37 cellular contexts compared by ENCODE assay signal in genomic region chr4:67438975-67439374, GRCh38.
"Had no signal": no experiment of that assay in that cellular context is flagged by ENCODE, and none has a peak within 500 bp of the region (broad histone marks: within the 10 kb centered on the region; RNA-seq: fewer than 3 reads in every experiment).

No MANE protein-coding gene starts in this region.

- H3K27ac ChIP-seq: ascending aorta, breast epithelium, VCaP had no signal

- H3K27ac Mint-ChIP-seq: activated B cell treated with CpG ODN at 0.5 μM for 24 hours; activated CD4-positive, alpha-beta memory T cell treated with anti-CD3 and anti-CD28 coated beads, Interleukin-2, amount 10 ng/mL, durations not matched to agents 7 days and 5 days; activated CD4-positive, alpha-beta T cell treated with anti-CD3 and anti-CD28 coated beads for 36 hours; activated CD4-positive, alpha-beta T cell treated with anti-CD3 and anti-CD28 coated beads, Interleukin-2, amount 10 ng/mL, durations not matched to agents 7 days and 5 days; activated CD8-positive, alpha-beta memory T cell treated with anti-CD3 and anti-CD28 coated beads, Interleukin-2, amount 10 ng/mL, durations not matched to agents 7 days and 5 days; activated CD8-positive, alpha-beta T cell treated with anti-CD3 and anti-CD28 coated beads, Interleukin-2, amount 10 ng/mL, durations not matched to agents 7 days and 5 days; activated naive CD4-positive, alpha-beta T cell treated with anti-CD3 and anti-CD28 coated beads, Interleukin-2, amount 10 ng/mL, durations not matched to agents 7 days and 5 days; activated naive CD4-positive, alpha-beta T cell treated with anti-CD3 and anti-CD28 coated beads, Interleukin-2, amount 50 U/mL, for 24 hours; activated naive CD8-positive, alpha-beta T cell; activated naive CD8-positive, alpha-beta T cell treated with anti-CD3 and anti-CD28 coated beads, Interleukin-2, amount 10 ng/mL, durations not matched to agents 7 days and 5 days; activated naive CD8-positive, alpha-beta T cell treated with anti-CD3 and anti-CD28 coated beads, Interleukin-2, amount 50 U/mL, for 24 hours; activated T-cell treated with anti-CD3 and anti-CD28 coated beads, Interleukin-2, amount 50 U/mL, for 24 hours; activated T-helper 2 cell treated with anti-CD3 and anti-CD28 coated beads, Interferon-gamma antibody, Interleukin-2, Interleukin-4, amounts not matched to agents 10 μg/mL and 5 μg/mL and 100 μg/mL, durations not matched to agents 14 hours and 24 hours and 36 hours; brain; T-helper 1 cell treated with Interleukin-12 subunit alpha and Interleukin-12 subunit beta and Interleukin-4 antibody, amounts not matched to agents 30 μg/mL and 1 μg/mL, for 36 hours; T-helper 2 cell treated with Interferon-gamma antibody and Interleukin-4, amounts not matched to agents 5 μg/mL and 100 μg/mL, for 36 hours had no signal

- H3K4me1 ChIP-seq: ascending aorta, breast epithelium had no signal

- H3K4me1 Mint-ChIP-seq: activated CD4-positive, alpha-beta memory T cell treated with anti-CD3 and anti-CD28 coated beads, Interleukin-2, amount 10 ng/mL, durations not matched to agents 7 days and 5 days; activated CD4-positive, alpha-beta T cell treated with anti-CD3 and anti-CD28 coated beads, Interleukin-2, amount 10 ng/mL, durations not matched to agents 7 days and 5 days; activated naive CD4-positive, alpha-beta T cell treated with anti-CD3 and anti-CD28 coated beads, Interleukin-2, amount 10 ng/mL, durations not matched to agents 7 days and 5 days had no signal

- ATAC-seq: activated CD4-positive, alpha-beta T cell treated with anti-CD3 and anti-CD28 coated beads for 36 hours; activated CD8-positive, alpha-beta memory T cell treated with anti-CD3 and anti-CD28 coated beads, Interleukin-2, amount 10 ng/mL, durations not matched to agents 7 days and 5 days; activated CD8-positive, alpha-beta T cell treated with anti-CD3 and anti-CD28 coated beads, Interleukin-2, amount 10 ng/mL, durations not matched to agents 7 days and 5 days; activated naive CD8-positive, alpha-beta T cell treated with anti-CD3 and anti-CD28 coated beads, Interleukin-2, amount 50 U/mL, for 24 hours had no signal

- DNase-seq: activated B cell treated with CpG ODN at 0.5 μM for 24 hours; activated CD4-positive, alpha-beta memory T cell treated with anti-CD3 and anti-CD28 coated beads, Interleukin-2, amount 10 ng/mL, durations not matched to agents 7 days and 5 days; activated CD4-positive, alpha-beta T cell treated with anti-CD3 and anti-CD28 coated beads for 1 hour; activated CD4-positive, alpha-beta T cell treated with anti-CD3 and anti-CD28 coated beads for 36 hours; activated CD4-positive, alpha-beta T cell treated with anti-CD3 and anti-CD28 coated beads for 48 hours; activated CD4-positive, alpha-beta T cell treated with anti-CD3 and anti-CD28 coated beads, Interleukin-2, amount 10 ng/mL, durations not matched to agents 7 days and 5 days; activated CD4-positive, alpha-beta T cell treated with anti-CD3 and anti-CD28 coated beads, Interleukin-2, amount 50 U/mL, for 48 hours; activated CD8-positive, alpha-beta memory T cell treated with anti-CD3 and anti-CD28 coated beads for 24 hours; activated CD8-positive, alpha-beta memory T cell treated with anti-CD3 and anti-CD28 coated beads, Interleukin-2, amount 10 ng/mL, durations not matched to agents 7 days and 5 days; activated CD8-positive, alpha-beta memory T cell treated with anti-CD3 and anti-CD28 coated beads, Interleukin-2, amount 50 U/mL, for 48 hours; activated CD8-positive, alpha-beta T cell treated with anti-CD3 and anti-CD28 coated beads, Interleukin-2, amount 10 ng/mL, durations not matched to agents 7 days and 5 days; activated effector memory CD4-positive, alpha-beta T cell treated with Interleukin-2 at 50 U/mL for 16 hours; activated gamma-delta T cell; activated naive CD4-positive, alpha-beta T cell treated with anti-CD3 and anti-CD28 coated beads, Interleukin-2, amount 10 ng/mL, durations not matched to agents 7 days and 5 days; activated naive CD4-positive, alpha-beta T cell treated with Interleukin-2 at 50 U/mL for 16 hours; activated naive CD8-positive, alpha-beta T cell treated with anti-CD3 and anti-CD28 coated beads, Interleukin-2, amount 10 ng/mL, durations not matched to agents 7 days and 5 days; activated naive CD8-positive, alpha-beta T cell treated with anti-CD3 and anti-CD28 coated beads, Interleukin-2, amount 50 U/mL, for 24 hours; activated T-cell treated with anti-CD3 and anti-CD28 coated beads, Interleukin-2, amount 50 U/mL, for 24 hours; activated T-cell treated with anti-CD3 and anti-CD28 coated beads, Interleukin-2, amount 50 U/mL, for 48 hours; amygdala; anterior cingulate cortex; cerebellar nuclear complex; SW 1271; T-helper 1 cell; T-helper 2 cell; T-helper 9 cell had no signal

- H3K9me3 Mint-ChIP-seq: central memory CD8-positive, alpha-beta T cell had no signal

- H3K4me3 ChIP-seq: ascending aorta, breast epithelium had no signal

- FAIRE-seq: TTC549 had no signal

- H3K27me3 Mint-ChIP-seq: activated B cell treated with CpG ODN at 0.5 μM for 24 hours; activated CD4-positive, alpha-beta memory T cell treated with anti-CD3 and anti-CD28 coated beads, Interleukin-2, amount 10 ng/mL, durations not matched to agents 7 days and 5 days; activated CD4-positive, alpha-beta T cell treated with anti-CD3 and anti-CD28 coated beads for 36 hours; activated CD4-positive, alpha-beta T cell treated with anti-CD3 and anti-CD28 coated beads, Interleukin-2, amount 10 ng/mL, durations not matched to agents 7 days and 5 days; activated CD8-positive, alpha-beta memory T cell treated with anti-CD3 and anti-CD28 coated beads, Interleukin-2, amount 10 ng/mL, durations not matched to agents 7 days and 5 days; activated naive CD4-positive, alpha-beta T cell treated with anti-CD3 and anti-CD28 coated beads, Interleukin-2, amount 10 ng/mL, durations not matched to agents 7 days and 5 days; activated naive CD4-positive, alpha-beta T cell treated with anti-CD3 and anti-CD28 coated beads, Interleukin-2, amount 50 U/mL, for 24 hours; activated naive CD8-positive, alpha-beta T cell; activated naive CD8-positive, alpha-beta T cell treated with anti-CD3 and anti-CD28 coated beads, Interleukin-2, amount 10 ng/mL, durations not matched to agents 7 days and 5 days; activated naive CD8-positive, alpha-beta T cell treated with anti-CD3 and anti-CD28 coated beads, Interleukin-2, amount 50 U/mL, for 24 hours; activated T-cell treated with anti-CD3 and anti-CD28 coated beads, Interleukin-2, amount 50 U/mL, for 24 hours; brain; central memory CD8-positive, alpha-beta T cell had no signal

- H3K27me3 ChIP-seq: ascending aorta, breast epithelium had no signal

- H3K4me3 Mint-ChIP-seq: activated B cell treated with CpG ODN at 0.5 μM for 24 hours; activated CD4-positive, alpha-beta memory T cell treated with anti-CD3 and anti-CD28 coated beads, Interleukin-2, amount 10 ng/mL, durations not matched to agents 7 days and 5 days; activated CD4-positive, alpha-beta T cell treated with anti-CD3 and anti-CD28 coated beads for 36 hours; activated CD4-positive, alpha-beta T cell treated with anti-CD3 and anti-CD28 coated beads, Interleukin-2, amount 10 ng/mL, durations not matched to agents 7 days and 5 days; activated CD8-positive, alpha-beta memory T cell treated with anti-CD3 and anti-CD28 coated beads, Interleukin-2, amount 10 ng/mL, durations not matched to agents 7 days and 5 days; activated CD8-positive, alpha-beta T cell treated with anti-CD3 and anti-CD28 coated beads, Interleukin-2, amount 10 ng/mL, durations not matched to agents 7 days and 5 days; activated naive CD4-positive, alpha-beta T cell treated with anti-CD3 and anti-CD28 coated beads, Interleukin-2, amount 10 ng/mL, durations not matched to agents 7 days and 5 days; activated naive CD4-positive, alpha-beta T cell treated with anti-CD3 and anti-CD28 coated beads, Interleukin-2, amount 50 U/mL, for 24 hours; activated naive CD8-positive, alpha-beta T cell; activated naive CD8-positive, alpha-beta T cell treated with anti-CD3 and anti-CD28 coated beads, Interleukin-2, amount 10 ng/mL, durations not matched to agents 7 days and 5 days; activated naive CD8-positive, alpha-beta T cell treated with anti-CD3 and anti-CD28 coated beads, Interleukin-2, amount 50 U/mL, for 24 hours; activated T-cell treated with anti-CD3 and anti-CD28 coated beads, Interleukin-2, amount 50 U/mL, for 24 hours; brain; central memory CD8-positive, alpha-beta T cell; T-helper 1 cell treated with Interleukin-12 subunit alpha and Interleukin-12 subunit beta and Interleukin-4 antibody, amounts not matched to agents 30 μg/mL and 1 μg/mL, for 36 hours; T-helper 2 cell treated with Interferon-gamma antibody and Interleukin-4, amounts not matched to agents 5 μg/mL and 100 μg/mL, for 36 hours had no signal

- H3K36me3 ChIP-seq: breast epithelium had no signal

- H3K9me3 ChIP-seq: ascending aorta, breast epithelium had no signal
